In the genomic region with DNA sequence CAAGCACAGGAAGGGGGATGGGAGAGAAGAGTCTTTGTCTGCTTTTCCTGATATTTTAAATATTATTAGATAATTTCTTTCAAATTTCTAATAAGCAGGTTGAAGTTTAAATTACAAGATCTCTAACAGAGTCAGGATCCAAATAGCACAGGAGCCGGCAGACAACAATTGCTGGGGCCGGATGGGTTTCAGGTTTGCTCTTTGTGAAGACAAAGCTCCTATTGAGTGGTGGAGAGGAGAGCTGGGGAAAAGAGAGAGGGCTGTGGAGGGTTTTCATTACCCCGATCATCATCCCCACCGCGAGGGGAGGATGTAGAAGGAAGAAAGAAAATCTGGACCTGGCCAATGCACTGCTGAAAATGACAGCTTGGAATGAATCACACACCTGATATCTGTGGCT, we compare ENCODE assay signal across 11 cellular contexts.
"Had no signal": no experiment of that assay in that cellular context is flagged by ENCODE, and none has a peak within 500 bp of the region (broad histone marks: within the 10 kb centered on the region; RNA-seq: fewer than 3 reads in every experiment).

No MANE protein-coding gene starts in this region.

- ATAC-seq: activated CD4-positive, CD25-positive, alpha-beta regulatory T cell treated with anti-CD3 and anti-CD28 coated beads, Interleukin-2, amount 50 U/mL, for 24 hours; stimulated activated naive CD8-positive, alpha-beta T cell treated with anti-CD3 and anti-CD28 coated beads, Interleukin-15, amount 100 ng/mL, for 72 hours had no signal

- DNase-seq: activated gamma-delta T cell; activated T-cell treated with anti-CD3 and anti-CD28 coated beads, Interleukin-2, amount 50 U/mL, for 24 hours; amygdala; cerebellar nuclear complex; endodermal cell; hypothalamus; ovary; stimulated activated CD4-positive, alpha-beta T cell treated with anti-CD3 and anti-CD28 coated beads, Interleukin-15, amount 100 ng/mL, for 24 hours; stimulated activated CD4-positive, alpha-beta T cell treated with anti-CD3 and anti-CD28 coated beads, Interleukin-4, amount 100 ng/mL, for 4 hours; stimulated activated naive CD8-positive, alpha-beta T cell treated with anti-CD3 and anti-CD28 coated beads, Interleukin-15, amount 100 ng/mL, for 72 hours had no signal
